2 cellular contexts compared by ENCODE assay signal in the genomic region with DNA sequence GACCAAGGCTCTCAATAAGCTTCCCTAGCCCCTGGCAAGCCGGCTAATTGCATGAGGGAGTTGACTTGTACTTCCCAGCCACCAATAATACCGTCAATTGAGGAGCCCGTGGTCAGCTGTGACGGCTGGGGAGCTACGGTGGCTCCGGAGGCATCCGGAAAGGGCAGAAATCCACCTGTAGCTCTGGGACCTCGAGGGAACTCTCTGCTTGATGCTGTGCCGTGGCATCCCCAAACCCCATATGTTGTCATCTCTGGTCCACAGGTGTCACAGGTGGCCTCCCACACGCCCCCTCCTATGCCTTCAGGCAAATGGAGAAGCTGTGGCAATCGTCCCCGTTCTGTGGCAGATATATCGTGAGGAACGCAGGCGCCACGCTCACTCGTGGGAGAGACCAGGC.
TF ChIP-seq lines count a peak whose summit lies in the region.

No MANE protein-coding gene starts in this region.

TF ChIP-seq in GM23338, 12 proteins besides CTCF, POLR2A, EP300 and RAD21:
- TF ChIP-seq, protein P1, sequence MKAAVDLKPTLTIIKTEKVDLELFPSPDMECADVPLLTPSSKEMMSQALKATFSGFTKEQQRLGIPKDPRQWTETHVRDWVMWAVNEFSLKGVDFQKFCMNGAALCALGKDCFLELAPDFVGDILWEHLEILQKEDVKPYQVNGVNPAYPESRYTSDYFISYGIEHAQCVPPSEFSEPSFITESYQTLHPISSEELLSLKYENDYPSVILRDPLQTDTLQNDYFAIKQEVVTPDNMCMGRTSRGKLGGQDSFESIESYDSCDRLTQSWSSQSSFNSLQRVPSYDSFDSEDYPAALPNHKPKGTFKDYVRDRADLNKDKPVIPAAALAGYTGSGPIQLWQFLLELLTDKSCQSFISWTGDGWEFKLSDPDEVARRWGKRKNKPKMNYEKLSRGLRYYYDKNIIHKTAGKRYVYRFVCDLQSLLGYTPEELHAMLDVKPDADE (IDR thresholded peaks at IDR 0.05): no peak
- TF ChIP-seq POLR2AphosphoS5 (IDR thresholded peaks at IDR 0.05; ENCODE audit: low read depth) (no peak), EZH2phosphoT487 (IDR thresholded peaks at IDR 0.05; ENCODE audit: unreplicated experiment) (no peak), ZNF331 (CRISPR knock-in tag; IDR thresholded peaks at IDR 0.05; ENCODE audit: low read depth) (no peak), ZNF114 (CRISPR knock-in tag; IDR thresholded peaks at IDR 0.05) (no peak), STAT1 (IDR thresholded peaks at IDR 0.05; ENCODE audit: unreplicated experiment) (no peak)

TF ChIP-seq in HEK293, 187 proteins besides CTCF, POLR2A, EP300 and RAD21:
- TF ChIP-seq SCRT2 (tag by site-specific recombination; IDR thresholded peaks at IDR 0.05) (peak; percentile 85), SCRT1 (tag by site-specific recombination; IDR thresholded peaks at IDR 0.05; ENCODE audit: borderline replicate concordance) (peak; percentile 56; the same call in 1 of the 2 replicates)
- TF ChIP-seq, protein P2, sequence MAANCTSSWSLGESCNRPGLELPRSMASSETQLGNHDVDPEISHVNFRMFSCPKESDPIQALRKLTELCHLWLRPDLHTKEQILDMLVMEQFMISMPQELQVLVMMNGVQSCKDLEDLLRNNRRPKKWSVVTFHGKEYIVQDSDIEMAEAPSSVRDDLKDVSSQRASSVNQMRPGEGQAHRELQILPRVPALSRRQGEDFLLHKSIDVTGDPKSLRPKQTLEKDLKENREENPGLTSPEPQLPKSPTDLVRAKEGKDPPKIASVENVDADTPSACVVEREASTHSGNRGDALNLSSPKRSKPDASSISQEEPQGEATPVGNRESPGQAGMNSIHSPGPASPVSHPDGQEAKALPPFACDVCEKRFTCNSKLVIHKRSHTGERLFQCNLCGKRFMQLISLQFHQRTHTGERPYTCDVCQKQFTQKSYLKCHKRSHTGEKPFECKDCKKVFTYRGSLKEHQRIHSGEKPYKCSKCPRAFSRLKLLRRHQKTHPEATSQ (tag by site-specific recombination; IDR thresholded peaks at IDR 0.05): no peak
